11 cellular contexts compared by ENCODE assay signal in genomic region chr5:81422671-81423070, GRCh38. TPM values are rescaled to one million over a fixed set of nuclear protein-coding genes. Genes with fewer than 3 reads are reported as not detected.
DNase-seq lines count a peak whose midpoint lies in the region; FAIRE-seq and TF ChIP-seq lines count a peak whose summit lies in the region.
"Had no signal": no experiment of that assay in that cellular context is flagged by ENCODE, and none has a peak within 500 bp of the region (broad histone marks: within the 10 kb centered on the region; RNA-seq: fewer than 3 reads in every experiment).

No MANE protein-coding gene starts in this region.

- POLR2A ChIA-PET in RWPE1 (lab: Yijun Ruan, JAX; ENCODE audit: low non-redundant PET) (no interaction called here), OCI-LY7 (lab: Charles Lee) (interaction anchor here (0.6 kb wide), 1 partner anchor 122 kb away, joined by 3 read pairs; no protein-coding TSS in a partner anchor)

- H3K4me3 ChIP-seq in fibroblast of mammary gland (ENCODE audit: control insufficient read depth, low read depth, low read length) (no peak overlapping the region), skeletal muscle satellite cell (ENCODE audit: low read length) (no peak overlapping the region), OCI-LY7 (ENCODE audit: low read depth, low read length, poor library complexity, severe bottlenecking) (no peak overlapping the region), coronary artery (no peak overlapping the region)

- no TSS peak for BruUV-seq in OCI-LY7 (replicated peaks; lab: Mats Ljungman, UMichigan)

- no peak overlapping the region for H3K27ac ChIP-seq in RWPE1
- H3K27ac ChIP-seq in OCI-LY7 (ENCODE audit: low read depth, low read length, poor library complexity, severe bottlenecking): no peak overlapping the region
- no peak overlapping the region for H3K27ac ChIP-seq in coronary artery

- H2AFZ ChIP-seq in OCI-LY7 (ENCODE audit: low read length): no peak overlapping the region

- peak overlapping the region; percentile 42 for H3K4me2 ChIP-seq in skeletal muscle satellite cell (ENCODE audit: low read length)
- H3K4me2 ChIP-seq in OCI-LY7 (ENCODE audit: low read length): no peak overlapping the region

- peaks cover 30% of the 10 kb centered on the region for H3K4me1 ChIP-seq in skeletal muscle satellite cell (ENCODE audit: control insufficient read depth, insufficient read depth, low read length)
- H3K4me1 ChIP-seq in OCI-LY7 (ENCODE audit: insufficient read depth, low read length, poor library complexity, severe bottlenecking): peaks cover 13% of the 10 kb centered on the region

- peak overlapping the region; percentile 59 for H3K9ac ChIP-seq in skeletal muscle satellite cell (ENCODE audit: low read depth, low read length)

- no peaks in the 10 kb centered on the region for H3K27me3 ChIP-seq in skeletal muscle satellite cell (ENCODE audit: control insufficient read depth, insufficient read depth, low read length)

- intact Hi-C loops in OCI-LY7 (cut with micrococcal nuclease; ENCODE audit: unreplicated experiment): no loop called here

- no peaks in the 10 kb centered on the region for H3K9me2 ChIP-seq in OCI-LY7 (ENCODE audit: insufficient read depth, low read length)

- DNase-seq in H54 (ENCODE audit: insufficient read length, low spot score) (no peak), RWPE1 (ENCODE audit: low spot score) (peak; percentile 26), fibroblast of mammary gland (ENCODE audit: low read depth) (peak; percentile 95), OCI-LY7 (ENCODE audit: low spot score) (no peak), DMS79 (lab: John Stamatoyannopoulos, UW) (no peak), coronary artery (ENCODE audit: low spot score) (no peak)
- DNase-seq: kidney; NCI-H146; stimulated activated naive B cell treated with anti-CD40 and anti-IgM and Interleukin-4, amounts not matched to agents 10 μg/mL and 1 μg/mL and 100 μg/mL, for 72 hours had no signal

- FAIRE-seq in H54 (lab: Jason Lieb, UNC): peak; percentile 91
- FAIRE-seq: endothelial cell of umbilical vein, kidney had no signal

- H3K9me3 ChIP-seq in skeletal muscle satellite cell (replicated peaks; ENCODE audit: low read length): no peaks in the 10 kb centered on the region
- no peaks in the 10 kb centered on the region for H3K9me3 ChIP-seq in OCI-LY7 (ENCODE audit: low read length)

- H3K36me3 ChIP-seq in skeletal muscle satellite cell (ENCODE audit: insufficient read depth, low read length) (no peaks in the 10 kb centered on the region), OCI-LY7 (ENCODE audit: insufficient read depth, low read length) (peaks cover 73% of the 10 kb centered on the region)

- no peaks in the 10 kb centered on the region for H4K20me1 ChIP-seq in OCI-LY7 (ENCODE audit: insufficient read depth, low read length)

- CTCF ChIA-PET in RWPE1 (lab: Yijun Ruan, JAX): interaction anchor here (0.6 to 0.8 kb wide), 2 partner anchors 455 to 743 kb away, joined by 3 read pairs; no protein-coding TSS in a partner anchor
- CTCF ChIA-PET in OCI-LY7 (lab: Charles Lee; ENCODE audit: unreplicated experiment): no interaction called here

- no peak for TF ChIP-seq CTCF in RWPE1 (conservative IDR thresholded peaks at IDR 0.05; ENCODE audit: low read depth)
- TF ChIP-seq CTCF in fibroblast of mammary gland (conservative IDR thresholded peaks at IDR 0.05; ENCODE audit: control insufficient read depth, insufficient read depth, low read depth, low read length): no peak
- TF ChIP-seq CTCF in OCI-LY7 (conservative IDR thresholded peaks at IDR 0.05; ENCODE audit: low read length): no peak
- no peak for TF ChIP-seq CTCF in coronary artery (IDR thresholded peaks at IDR 0.05)

- no peak for TF ChIP-seq POLR2A in H54 (IDR thresholded peaks at IDR 0.05; ENCODE audit: low read depth, low read length)

- no peaks in the 10 kb centered on the region for H3K79me2 ChIP-seq in OCI-LY7 (ENCODE audit: insufficient read depth, low read depth, low read length)

RNA-seq across cellular contexts. Expression of gene ACOT12, which starts 28.7 kb away (rescaled TPM):
- total RNA-seq in skeletal muscle satellite cell (2012; rRNA removed): 0.25 TPM in 1 of 2 replicates, not detected in the other
- total RNA-seq in OCI-LY7 (2014; rRNA removed; shearing (Covaris generic)): 0.35 TPM in 1 of 2 replicates, not detected in the other
- total RNA-seq in OCI-LY7 (2022): 0.27 TPM in 1 of 2 replicates, not detected in the other
- total RNA-seq: endothelial cell of umbilical vein, kidney had no signal

Comparison
In these comparisons a context has a peak if more than half of its experiments do, and no peak if none do; other contexts are left out.
1. DNase-seq: peak in RWPE1 (single experiment) and fibroblast of mammary gland (single experiment); none in H54 (single experiment), OCI-LY7 (single experiment), DMS79 (single experiment) and coronary artery (single experiment).